13 cellular contexts compared by ENCODE assay signal in genomic region chr3:72137865-72138861, GRCh38.
DNase-seq lines count a peak whose midpoint lies in the region; ATAC-seq and TF ChIP-seq lines count a peak whose summit lies in the region.
"Had no signal": no experiment of that assay in that cellular context is flagged by ENCODE, and none has a peak within 500 bp of the region (broad histone marks: within the 10 kb centered on the region; RNA-seq: fewer than 3 reads in every experiment).

No MANE protein-coding gene starts in this region.

- no peak overlapping the region for H2AK5ac ChIP-seq in mesendoderm (ENCODE audit: low read length)

- H3K79me2 ChIP-seq in mesendoderm (ENCODE audit: control insufficient read depth, insufficient read depth, low read length), result no peaks in the 10 kb centered on the region

- no peaks in the 10 kb centered on the region for H3K79me1 ChIP-seq in mesendoderm (ENCODE audit: low read length)

- H3K4me3 ChIP-seq in coronary artery (no peak overlapping the region), mesendoderm (ENCODE audit: low read length) (no peak overlapping the region)

- H3K4me1 ChIP-seq in mesendoderm (ENCODE audit: control insufficient read depth, low read depth, low read length), result no peaks in the 10 kb centered on the region

- H2BK15ac ChIP-seq in mesendoderm (replicated peaks; ENCODE audit: low read depth), result no peak overlapping the region

- H3K9ac ChIP-seq in mesendoderm (ENCODE audit: low read length), result no peak overlapping the region
- H3K9ac ChIP-seq: SK-N-SH had no signal

- H2BK5ac ChIP-seq in mesendoderm (ENCODE audit: low read length), result no peak overlapping the region

- DNase-seq in activated T-cell treated with anti-CD3 and anti-CD28 coated beads for 48 hours (ENCODE audit: low read depth), result peak; percentile 29
- no peak for DNase-seq in activated T-cell treated with anti-CD3 and anti-CD28 coated beads for 4 hours
- no peak for DNase-seq in coronary artery (ENCODE audit: low spot score)
- DNase-seq in mesendoderm, result no peak
- DNase-seq in cerebellum (ENCODE audit: low spot score), result no peak
- DNase-seq: HFFc6, islet precursor cell, NCI-H1105 treated with DMSO at 0.1 percent for 48 hours, NCI-H82, SK-N-SH had no signal

- H3K27me3 Mint-ChIP-seq in stimulated activated memory B cell treated with anti-CD40 and anti-IgM and Interleukin-4, amounts not matched to agents 10 μg/mL and 1 μg/mL and 100 μg/mL, for 72 hours, result peaks cover 14% of the 10 kb centered on the region

- no peak overlapping the region for H3K4me2 ChIP-seq in mesendoderm (ENCODE audit: low read length)
- H3K4me2 ChIP-seq: SK-N-SH had no signal

- H4K5ac ChIP-seq in mesendoderm (ENCODE audit: low read length), result no peak overlapping the region

- H4K8ac ChIP-seq in mesendoderm (ENCODE audit: low read depth, low read length), result no peak overlapping the region

- H3K18ac ChIP-seq in mesendoderm (ENCODE audit: low read length), result no peak overlapping the region

- H3K56ac ChIP-seq in mesendoderm (ENCODE audit: low read length), result no peak overlapping the region

- H3K23ac ChIP-seq in mesendoderm (ENCODE audit: low read length), result no peak overlapping the region

- peak overlapping the region; percentile 35 for H3K27ac Mint-ChIP-seq in stimulated activated memory B cell treated with anti-CD40 and anti-IgM and Interleukin-4, amounts not matched to agents 10 μg/mL and 1 μg/mL and 100 μg/mL, for 72 hours
- H3K27ac Mint-ChIP-seq: HFFc6 had no signal

- H3K9me3 Mint-ChIP-seq in stimulated activated memory B cell treated with anti-CD40 and anti-IgM and Interleukin-4, amounts not matched to agents 10 μg/mL and 1 μg/mL and 100 μg/mL, for 72 hours, result peaks cover 2% of the 10 kb centered on the region
- H3K9me3 Mint-ChIP-seq: HFFc6 had no signal

- WGBS in mesendoderm (ENCODE audit: extremely low coverage, insufficient coverage, low lambda C conversion rate), result no CpG with 5 or more reads among the region's 9 CpGs

- H3K27ac ChIP-seq in coronary artery (peak overlapping the region; percentile 24 to 54), mesendoderm (ENCODE audit: low read depth, low read length) (no peak overlapping the region)

- H2BK120ac ChIP-seq in mesendoderm (ENCODE audit: low read depth, low read length), result no peak overlapping the region

- no peaks in the 10 kb centered on the region for H3K36me3 ChIP-seq in mesendoderm (ENCODE audit: control insufficient read depth, insufficient read depth, low read length)

- H3K27me3 ChIP-seq in mesendoderm (ENCODE audit: insufficient read depth, low read length, poor library complexity), result no peaks in the 10 kb centered on the region

- H3K4me1 Mint-ChIP-seq in stimulated activated memory B cell treated with anti-CD40 and anti-IgM and Interleukin-4, amounts not matched to agents 10 μg/mL and 1 μg/mL and 100 μg/mL, for 72 hours, result peaks cover 47% of the 10 kb centered on the region

- TF ChIP-seq CTCF in coronary artery (IDR thresholded peaks at IDR 0.05), result no peak

- no peak overlapping the region for H3K4me3 Mint-ChIP-seq in stimulated activated memory B cell treated with anti-CD40 and anti-IgM and Interleukin-4, amounts not matched to agents 10 μg/mL and 1 μg/mL and 100 μg/mL, for 72 hours
- H3K4me3 Mint-ChIP-seq: HFFc6 had no signal

- peak; percentile 37 for ATAC-seq in HG03520 (IDR thresholded peaks at IDR 0.05; ENCODE audit: unreplicated experiment)
- peak; percentile 88 for ATAC-seq in stimulated activated memory B cell treated with anti-CD40 and anti-IgM and Interleukin-4, amounts not matched to agents 10 μg/mL and 1 μg/mL and 100 μg/mL, for 72 hours
- no peak for ATAC-seq in GM21367 (IDR thresholded peaks at IDR 0.05; ENCODE audit: unreplicated experiment)

- H3K36me3 Mint-ChIP-seq in stimulated activated memory B cell treated with anti-CD40 and anti-IgM and Interleukin-4, amounts not matched to agents 10 μg/mL and 1 μg/mL and 100 μg/mL, for 72 hours, result no peaks in the 10 kb centered on the region

- no peak overlapping the region for H3K4ac ChIP-seq in mesendoderm (ENCODE audit: low read depth, low read length)
